15 cellular contexts compared by ENCODE assay signal in the genomic region with DNA sequence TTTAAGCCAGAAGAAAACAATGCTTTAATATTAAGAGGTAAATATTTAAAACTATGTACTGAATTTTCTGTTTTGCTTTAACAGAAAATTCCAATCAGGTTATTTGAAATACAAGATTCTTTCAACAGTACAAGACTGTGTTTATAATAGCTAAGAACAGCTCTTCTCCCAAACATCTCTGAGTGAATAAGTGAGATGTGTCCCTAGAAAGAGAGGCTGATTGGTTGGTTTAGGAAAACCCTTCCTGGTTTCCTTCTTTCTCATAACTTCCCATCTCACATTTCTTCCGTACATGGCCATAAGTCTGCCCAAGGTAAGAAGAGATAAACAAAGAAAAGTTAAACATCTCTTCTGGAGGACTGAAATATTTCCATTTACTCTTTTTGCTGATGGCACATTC.
DNase-seq lines count a peak whose midpoint lies in the region; ATAC-seq, FAIRE-seq and TF ChIP-seq lines count a peak whose summit lies in the region.
"Had no signal": no experiment of that assay in that cellular context is flagged by ENCODE, and none has a peak within 500 bp of the region (broad histone marks: within the 10 kb centered on the region; RNA-seq: fewer than 3 reads in every experiment).

No MANE protein-coding gene starts in this region.

- CTCF ChIA-PET in WTC11 (lab: Charles Lee) = no interaction called here

- peak overlapping the region; percentile 41; the same call in 1 of the 2 replicates for H3K27ac Mint-ChIP-seq in WTC11

- H3K4me3 ChIP-seq in fibroblast of mammary gland (ENCODE audit: control insufficient read depth, low read depth, low read length) = no peak overlapping the region
- H3K4me3 ChIP-seq: neural progenitor cell had no signal

- H3K4me3 Mint-ChIP-seq in WTC11 = no peak overlapping the region

- TF ChIP-seq POLR2A in H54 (IDR thresholded peaks at IDR 0.05; ENCODE audit: low read depth, low read length) = no peak

- peak; percentile 4 for DNase-seq in ACHN
- no peak for DNase-seq in H54 (ENCODE audit: insufficient read length, low spot score)
- no peak for DNase-seq in WTC11 (ENCODE audit: low spot score)
- peak; percentile 8 for DNase-seq in fibroblast of mammary gland (ENCODE audit: low read depth)
- DNase-seq in activated CD4-positive, CD25-positive, alpha-beta regulatory T cell treated with anti-CD3 and anti-CD28 coated beads, Interleukin-2, amount 50 U/mL, for 72 hours = no peak
- DNase-seq in midbrain (lab: John Stamatoyannopoulos, UW) = no peak
- DNase-seq in GM13976 (ENCODE audit: low spot score) = no peak
- DNase-seq: activated CD4-positive, alpha-beta T cell treated with anti-CD3 and anti-CD28 coated beads for 48 hours; AML-193; hypothalamus; NCI-H1048; NCI-H526 treated with DMSO at 0.1 percent for 48 hours; stimulated activated CD4-positive, alpha-beta T cell treated with anti-CD3 and anti-CD28 coated beads, Interleukin-12 subunit alpha, Interleukin-12 subunit beta, amount 100 ng/mL, for 4 hours had no signal

- no peaks in the 10 kb centered on the region for H3K9me3 Mint-ChIP-seq in WTC11

- FAIRE-seq in H54 (lab: Jason Lieb, UNC) = peak; percentile 79

- no peaks in the 10 kb centered on the region for H3K36me3 Mint-ChIP-seq in WTC11

- peaks cover 34% of the 10 kb centered on the region for H3K4me1 Mint-ChIP-seq in WTC11

- no peak for ATAC-seq in WTC11
- no peak for ATAC-seq in GM18517 (IDR thresholded peaks at IDR 0.05; ENCODE audit: unreplicated experiment)

- POLR2A ChIA-PET in WTC11 (lab: Charles Lee) = no interaction called here

- H3K27me3 Mint-ChIP-seq in WTC11 (ENCODE audit: low read depth) = no peaks in the 10 kb centered on the region

- in situ Hi-C loops in ACHN (cut with HindIII; ENCODE audit: low pct_ligation_motif_present, low pct_unique_long_range_greater_than_20kb, low sequenced_read_pairs) (no loop called here), GM13976 (cut with MboI; ENCODE audit: low sequenced_read_pairs, unreplicated experiment) (no loop called here)

- TF ChIP-seq CTCF in WTC11 (IDR thresholded peaks at IDR 0.05) (no peak), fibroblast of mammary gland (conservative IDR thresholded peaks at IDR 0.05; ENCODE audit: control insufficient read depth, insufficient read depth, low read depth, low read length) (no peak), GM13976 (IDR thresholded peaks at IDR 0.05; ENCODE audit: borderline replicate concordance, control extremely low read depth, extremely low read depth, insufficient read depth, missing control alignments) (no peak)

TF ChIP-seq in WTC11, 78 proteins besides CTCF, POLR2A, EP300 and RAD21:
- TF ChIP-seq NR3C1 (CRISPR knock-in tag; conservative IDR thresholded peaks at IDR 0.05; ENCODE audit: low read depth) (no peak), ZNF232 (CRISPR knock-in tag; IDR thresholded peaks at IDR 0.05) (no peak), SMAD4 (CRISPR knock-in tag; IDR thresholded peaks at IDR 0.05) (no peak), NR2C2 (CRISPR knock-in tag; IDR thresholded peaks at IDR 0.05) (no peak), RORB (CRISPR knock-in tag; IDR thresholded peaks at IDR 0.05) (no peak), CREB1 (CRISPR knock-in tag; IDR thresholded peaks at IDR 0.05) (no peak)
- TF ChIP-seq, protein P1, sequence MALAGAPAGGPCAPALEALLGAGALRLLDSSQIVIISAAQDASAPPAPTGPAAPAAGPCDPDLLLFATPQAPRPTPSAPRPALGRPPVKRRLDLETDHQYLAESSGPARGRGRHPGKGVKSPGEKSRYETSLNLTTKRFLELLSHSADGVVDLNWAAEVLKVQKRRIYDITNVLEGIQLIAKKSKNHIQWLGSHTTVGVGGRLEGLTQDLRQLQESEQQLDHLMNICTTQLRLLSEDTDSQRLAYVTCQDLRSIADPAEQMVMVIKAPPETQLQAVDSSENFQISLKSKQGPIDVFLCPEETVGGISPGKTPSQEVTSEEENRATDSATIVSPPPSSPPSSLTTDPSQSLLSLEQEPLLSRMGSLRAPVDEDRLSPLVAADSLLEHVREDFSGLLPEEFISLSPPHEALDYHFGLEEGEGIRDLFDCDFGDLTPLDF (CRISPR knock-in tag; IDR thresholded peaks at IDR 0.05) = no peak
- TF ChIP-seq, protein P2, sequence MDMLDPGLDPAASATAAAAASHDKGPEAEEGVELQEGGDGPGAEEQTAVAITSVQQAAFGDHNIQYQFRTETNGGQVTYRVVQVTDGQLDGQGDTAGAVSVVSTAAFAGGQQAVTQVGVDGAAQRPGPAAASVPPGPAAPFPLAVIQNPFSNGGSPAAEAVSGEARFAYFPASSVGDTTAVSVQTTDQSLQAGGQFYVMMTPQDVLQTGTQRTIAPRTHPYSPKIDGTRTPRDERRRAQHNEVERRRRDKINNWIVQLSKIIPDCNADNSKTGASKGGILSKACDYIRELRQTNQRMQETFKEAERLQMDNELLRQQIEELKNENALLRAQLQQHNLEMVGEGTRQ (CRISPR knock-in tag; IDR thresholded peaks at IDR 0.05) = no peak

Comparison
In these comparisons a context has a peak if more than half of its experiments do, and no peak if none do; other contexts are left out.
1. DNase-seq: peak in ACHN (single experiment) and fibroblast of mammary gland (single experiment); none in H54 (single experiment), WTC11 (single experiment), activated CD4-positive, CD25-positive, alpha-beta regulatory T cell treated with anti-CD3 and anti-CD28 coated beads, Interleukin-2, amount 50 U/mL, for 72 hours (single experiment), midbrain (single experiment) and GM13976 (single experiment).